11 cellular contexts compared by ENCODE assay signal in the genomic region with DNA sequence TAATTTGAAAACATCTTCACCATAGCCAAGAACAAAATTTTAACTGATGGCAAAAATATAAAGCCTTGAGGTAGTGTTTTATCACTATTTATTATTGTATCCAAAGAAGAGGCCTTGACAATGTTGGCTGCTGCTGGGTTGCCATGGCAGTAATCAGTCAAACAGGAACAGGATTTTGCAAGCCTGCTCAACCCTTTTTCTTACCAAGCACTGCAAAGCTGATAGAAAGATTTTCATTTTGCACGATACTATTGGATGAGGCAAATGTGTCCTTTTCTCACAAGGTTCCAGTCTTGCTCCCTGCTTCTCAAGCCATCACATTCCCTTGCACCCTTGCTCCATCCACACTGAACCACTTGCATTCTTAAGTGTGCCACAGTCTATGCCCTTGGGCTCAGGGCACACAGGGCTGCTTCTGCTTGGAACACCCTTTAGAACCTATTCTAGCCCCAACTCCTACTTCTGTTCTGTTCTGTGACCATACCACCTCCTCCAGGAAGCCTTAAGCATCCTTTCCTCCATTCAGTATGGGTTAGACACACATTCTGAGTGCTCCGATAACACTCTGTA.
A peak's percentile ranks its signal among the peaks of the same experiment; 100 is the strongest.
DNase-seq lines count a peak whose midpoint lies in the region; ATAC-seq, FAIRE-seq and TF ChIP-seq lines count a peak whose summit lies in the region.
"Had no signal": no experiment of that assay in that cellular context is flagged by ENCODE, and none has a peak within 500 bp of the region (broad histone marks: within the 10 kb centered on the region; RNA-seq: fewer than 3 reads in every experiment).

No MANE protein-coding gene starts in this region.

- no peaks in the 10 kb centered on the region for H3K79me2 ChIP-seq in hepatocyte

- ATAC-seq in HG02759 (IDR thresholded peaks at IDR 0.05; ENCODE audit: unreplicated experiment): no peak
- no peak for ATAC-seq in GM19452 (IDR thresholded peaks at IDR 0.05; ENCODE audit: unreplicated experiment)

- peak overlapping the region; percentile 7 for H3K4me3 Mint-ChIP-seq in activated naive CD4-positive, alpha-beta T cell treated with anti-CD3 and anti-CD28 coated beads, Interleukin-2, amount 50 U/mL, for 24 hours
- H3K4me3 Mint-ChIP-seq: T-helper 1 cell treated with Interleukin-12 subunit alpha and Interleukin-12 subunit beta and Interleukin-4 antibody, amounts not matched to agents 30 μg/mL and 1 μg/mL, for 36 hours had no signal

- H3K27ac ChIP-seq in ascending aorta (peak overlapping the region; percentile 54 to 57), hepatocyte (peak overlapping the region; percentile 14)

- H3K9me3 ChIP-seq in ascending aorta: peaks cover 0 to 8% of the 10 kb centered on the region in 2 donors
- no peaks in the 10 kb centered on the region for H3K9me3 ChIP-seq in hepatocyte (ENCODE audit: low read depth)

- H3K9me2 ChIP-seq in hepatocyte (replicated peaks; ENCODE audit: insufficient read depth): no peaks in the 10 kb centered on the region

- H3K27me3 Mint-ChIP-seq in activated naive CD4-positive, alpha-beta T cell treated with anti-CD3 and anti-CD28 coated beads, Interleukin-2, amount 50 U/mL, for 24 hours: no peaks in the 10 kb centered on the region

- no peak for DNase-seq in activated naive CD4-positive, alpha-beta T cell treated with anti-CD3 and anti-CD28 coated beads, Interleukin-2, amount 50 U/mL, for 16 hours
- no peak for DNase-seq in ascending aorta (ENCODE audit: low spot score in 2 of 2)
- DNase-seq in hepatocyte (ENCODE audit: low spot score): no peak
- no peak for DNase-seq in urothelium cell line (ENCODE audit: low spot score)
- DNase-seq in NCI-H1092 treated with DMSO at 0.1 percent for 48 hours (lab: John Stamatoyannopoulos, UW): no peak
- DNase-seq: COR-L47, NCI-H187 had no signal

- 65% methylated on average over 2 of the region's 2 CpGs for WGBS in hepatocyte (ENCODE audit: low lambda C conversion rate, missing lambda C conversion rate)

- peak; percentile 37 for FAIRE-seq in urothelium cell line (lab: Jason Lieb, UNC)

- intact Hi-C loops in ascending aorta (cut with DNase I): loop anchor here (5.0 kb wide), 1 partner anchor 79 kb away; the partner anchor contains the start of genes AMIGO2 and PCED1B

- H3K4me1 Mint-ChIP-seq in activated naive CD4-positive, alpha-beta T cell treated with anti-CD3 and anti-CD28 coated beads, Interleukin-2, amount 50 U/mL, for 24 hours: peaks cover 51% of the 10 kb centered on the region

- H3K27me3 ChIP-seq in ascending aorta: no peaks in the 10 kb centered on the region
- no peaks in the 10 kb centered on the region for H3K27me3 ChIP-seq in hepatocyte

- H3K4me1 ChIP-seq in ascending aorta (peaks cover 0 to 3% of the 10 kb centered on the region in 2 donors), hepatocyte (ENCODE audit: insufficient read depth) (no peaks in the 10 kb centered on the region)

- TF ChIP-seq CTCF in ascending aorta (IDR thresholded peaks at IDR 0.05) (no peak), hepatocyte (IDR thresholded peaks at IDR 0.05; ENCODE audit: poor library complexity) (no peak)

- H3K9me3 Mint-ChIP-seq in activated naive CD4-positive, alpha-beta T cell treated with anti-CD3 and anti-CD28 coated beads, Interleukin-2, amount 50 U/mL, for 24 hours: peaks cover 8% of the 10 kb centered on the region

- H3K36me3 ChIP-seq in ascending aorta: no peaks in the 10 kb centered on the region
- H3K36me3 ChIP-seq in hepatocyte (replicated peaks; ENCODE audit: insufficient read depth, low read depth): no peaks in the 10 kb centered on the region

- no peak overlapping the region for H3K4me3 ChIP-seq in ascending aorta
- H3K4me3 ChIP-seq in hepatocyte: no peak overlapping the region

- peak overlapping the region; percentile 87 for H3K27ac Mint-ChIP-seq in activated naive CD4-positive, alpha-beta T cell treated with anti-CD3 and anti-CD28 coated beads, Interleukin-2, amount 50 U/mL, for 24 hours
- H3K27ac Mint-ChIP-seq: T-helper 1 cell treated with Interleukin-12 subunit alpha and Interleukin-12 subunit beta and Interleukin-4 antibody, amounts not matched to agents 30 μg/mL and 1 μg/mL, for 36 hours had no signal

- H2AFZ ChIP-seq in hepatocyte: no peak overlapping the region

- H3K36me3 Mint-ChIP-seq in activated naive CD4-positive, alpha-beta T cell treated with anti-CD3 and anti-CD28 coated beads, Interleukin-2, amount 50 U/mL, for 24 hours: peaks cover 27% of the 10 kb centered on the region

- H3K4me2 ChIP-seq in hepatocyte: no peak overlapping the region

- no peaks in the 10 kb centered on the region for H4K20me1 ChIP-seq in hepatocyte (ENCODE audit: insufficient read depth, poor library complexity, severe bottlenecking)
